In the genomic region with DNA sequence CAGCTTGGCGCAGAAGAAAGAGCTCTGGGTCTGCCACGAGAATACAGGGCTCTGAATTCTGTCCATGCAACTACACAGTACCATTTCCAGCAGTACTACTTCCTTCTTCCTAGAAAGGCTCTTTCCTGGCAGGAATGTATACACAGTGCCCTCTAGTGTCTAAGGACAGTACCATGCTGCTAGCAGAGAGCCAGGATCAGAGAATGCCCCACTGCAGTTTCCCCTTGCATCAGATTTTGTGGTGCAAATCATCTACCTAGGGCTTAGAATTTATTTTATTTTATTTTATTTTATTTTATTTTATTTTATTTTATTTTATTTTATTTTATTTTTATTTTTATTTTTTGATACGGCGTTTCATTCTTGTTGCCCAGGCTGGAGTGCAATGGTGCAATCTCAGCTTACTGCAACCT, we compare ENCODE assay signal across 8 cellular contexts. TPM values are rescaled to one million over a fixed set of nuclear protein-coding genes. Genes with fewer than 3 reads are reported as not detected.
A peak's percentile ranks its signal among the peaks of the same experiment; 100 is the strongest.
DNase-seq lines count a peak whose midpoint lies in the region; ATAC-seq and TF ChIP-seq lines count a peak whose summit lies in the region.

No MANE protein-coding gene starts in this region.

- TF ChIP-seq CTCF in AG09309 (IDR thresholded peaks at IDR 0.05; ENCODE audit: control insufficient read depth, insufficient read depth, low read depth, low read length, missing control alignments) (peak; percentile 59), GM12873 (IDR thresholded peaks at IDR 0.05; ENCODE audit: insufficient read depth, low read depth, low read length, missing control alignments) (peak; percentile 79), body of pancreas (IDR thresholded peaks at IDR 0.05) (peak; percentile 15 to 51 (median 44))

- DNase-seq in AG09309 (ENCODE audit: low read depth) (no peak), NCI-H2196 (lab: John Stamatoyannopoulos, UW; ENCODE audit: unreplicated experiment) (peak; percentile 60), body of pancreas (no peak), myocyte (ENCODE audit: low read depth) (peak; percentile 16), NCI-H1930 (lab: John Stamatoyannopoulos, UW) (no peak)

- WGBS in body of pancreas, 2 donors: 58 to 60% methylated on average over 4 of the region's 4 CpGs

- no peaks in the 10 kb centered on the region for H3K27me3 ChIP-seq in body of pancreas

- no peak for ATAC-seq in body of pancreas
- ATAC-seq in GM21786 (IDR thresholded peaks at IDR 0.05; ENCODE audit: unreplicated experiment): no peak
- ATAC-seq in HG02623 (IDR thresholded peaks at IDR 0.05; ENCODE audit: unreplicated experiment): no peak

- no peak for TF ChIP-seq POLR2A in body of pancreas (IDR thresholded peaks at IDR 0.05)

- no peaks in the 10 kb centered on the region for H3K4me1 ChIP-seq in body of pancreas

- H3K4me3 ChIP-seq in AG09309 (ENCODE audit: control insufficient read depth, low read depth, low read length) (no peak overlapping the region), body of pancreas (no peak overlapping the region)

- intact Hi-C loops in body of pancreas (cut with DNase I): no loop called here

- H3K9me3 ChIP-seq in body of pancreas: no peaks in the 10 kb centered on the region

- no peaks in the 10 kb centered on the region for H3K36me3 ChIP-seq in body of pancreas (replicated peaks in 1 of 2; ENCODE audit: insufficient read depth in 1 of 2, low read depth in 2 of 2)

- H3K27ac ChIP-seq in body of pancreas: no peak overlapping the region

RNA-seq across cellular contexts. Expression of a gene that starts 50.8 kb away (rescaled TPM):
- total RNA-seq in body of pancreas: not detected
- total RNA-seq in myocyte: 0.36 TPM in 1 of 2 replicates, not detected in the other
- polyA plus RNA-seq in myocyte (2012): not detected

Comparison
In these comparisons a context has a peak if more than half of its experiments do, and no peak if none do; other contexts are left out.
1. DNase-seq: peak in NCI-H2196 (single experiment) and myocyte (single experiment); none in AG09309 (single experiment), body of pancreas (0 of 4) and NCI-H1930 (0 of 2).
2. Peak in every context shown above with its lines, with median percentiles within 50 percentile points of each other: CTCF ChIP-seq.